In the genomic region with DNA sequence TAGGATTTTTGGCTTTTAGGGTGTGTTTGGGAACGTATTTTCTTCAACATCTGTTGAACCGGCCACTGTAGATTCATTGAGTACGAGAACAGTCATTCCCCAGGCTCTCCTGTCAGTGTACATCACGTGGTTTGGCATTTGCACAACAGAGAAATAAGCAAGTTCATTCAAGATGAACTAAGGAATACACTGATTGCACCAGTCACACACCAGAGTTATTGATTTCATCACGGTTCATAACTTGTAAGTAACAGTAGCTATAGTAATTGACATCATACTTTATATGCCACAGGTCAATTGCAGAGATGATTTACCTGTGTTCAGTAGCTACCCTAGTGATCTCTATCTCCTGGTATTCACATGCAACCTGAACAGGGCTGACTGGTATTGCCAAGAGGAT, we compare ENCODE assay signal across 18 cellular contexts.
"Had no signal": no experiment of that assay in that cellular context is flagged by ENCODE, and none has a peak within 500 bp of the region (broad histone marks: within the 10 kb centered on the region; RNA-seq: fewer than 3 reads in every experiment).

No MANE protein-coding gene starts in this region.

- H3K36me3 ChIP-seq: right lobe of liver, spleen, transverse colon had no signal

- H3K9ac ChIP-seq: parathyroid adenoma had no signal

- H3K27me3 Mint-ChIP-seq: stimulated activated naive B cell treated with anti-CD40 and anti-IgM and Interleukin-4, amounts not matched to agents 10 μg/mL and 1 μg/mL and 100 μg/mL, for 72 hours; stimulated activated naive CD8-positive, alpha-beta T cell treated with anti-CD3 and anti-CD28 coated beads, Interleukin-15, amount 100 ng/mL, for 72 hours had no signal

- H3K4me3 ChIP-seq: psoas muscle, right lobe of liver, spleen, testis, transverse colon had no signal

- H3K36me3 Mint-ChIP-seq: naive thymus-derived CD4-positive, alpha-beta T cell; stimulated activated naive B cell treated with anti-CD40 and anti-IgM and Interleukin-4, amounts not matched to agents 10 μg/mL and 1 μg/mL and 100 μg/mL, for 72 hours had no signal

- FAIRE-seq: endometrium had no signal

- H3K9me3 ChIP-seq: psoas muscle, right lobe of liver, spleen, testis, transverse colon had no signal

- ATAC-seq: left colon; naive thymus-derived CD4-positive, alpha-beta T cell; psoas muscle; right lobe of liver; stimulated activated naive B cell treated with anti-CD40 and anti-IgM and Interleukin-4, amounts not matched to agents 10 μg/mL and 1 μg/mL and 100 μg/mL, for 72 hours; stimulated activated naive CD8-positive, alpha-beta T cell treated with anti-CD3 and anti-CD28 coated beads, Interleukin-15, amount 100 ng/mL, for 72 hours had no signal

- H3K27ac Mint-ChIP-seq: naive thymus-derived CD4-positive, alpha-beta T cell; nephron progenitor cell; stimulated activated naive B cell treated with anti-CD40 and anti-IgM and Interleukin-4, amounts not matched to agents 10 μg/mL and 1 μg/mL and 100 μg/mL, for 72 hours had no signal

- H3K79me2 ChIP-seq: parathyroid adenoma had no signal

- H3K27ac ChIP-seq: parathyroid adenoma, psoas muscle, right lobe of liver, spleen, testis, transverse colon had no signal

- H3K4me1 ChIP-seq: parathyroid adenoma, psoas muscle, right lobe of liver, spleen, testis, transverse colon had no signal

- H3K9me3 Mint-ChIP-seq: naive thymus-derived CD4-positive, alpha-beta T cell; nephron progenitor cell; stimulated activated naive B cell treated with anti-CD40 and anti-IgM and Interleukin-4, amounts not matched to agents 10 μg/mL and 1 μg/mL and 100 μg/mL, for 72 hours; stimulated activated naive CD8-positive, alpha-beta T cell treated with anti-CD3 and anti-CD28 coated beads, Interleukin-15, amount 100 ng/mL, for 72 hours had no signal

- H2AFZ ChIP-seq: parathyroid adenoma had no signal

- DNase-seq: central memory CD4-positive, alpha-beta T cell; effector memory CD4-positive, alpha-beta T cell; left colon; naive thymus-derived CD4-positive, alpha-beta T cell; nephron progenitor cell; psoas muscle; retina; right lobe of liver; spleen; stimulated activated CD4-positive, alpha-beta T cell treated with anti-CD3 and anti-CD28 coated beads, Interleukin-15, amount 100 ng/mL, for 24 hours; stimulated activated CD4-positive, alpha-beta T cell treated with anti-CD3 and anti-CD28 coated beads, Interleukin-1b, Interleukin-23, amount 100 ng/mL, for 48 hours; stimulated activated CD4-positive, alpha-beta T cell treated with anti-CD3 and anti-CD28 coated beads, Interleukin-4, amount 100 ng/mL, for 4 hours; stimulated activated naive B cell treated with anti-CD40 and anti-IgM and Interleukin-4, amounts not matched to agents 10 μg/mL and 1 μg/mL and 100 μg/mL, for 72 hours; stimulated activated naive CD8-positive, alpha-beta T cell treated with anti-CD3 and anti-CD28 coated beads, Interleukin-15, amount 100 ng/mL, for 72 hours; testis; transverse colon had no signal

- H3K4me3 Mint-ChIP-seq: naive thymus-derived CD4-positive, alpha-beta T cell; nephron progenitor cell; stimulated activated naive B cell treated with anti-CD40 and anti-IgM and Interleukin-4, amounts not matched to agents 10 μg/mL and 1 μg/mL and 100 μg/mL, for 72 hours; stimulated activated naive CD8-positive, alpha-beta T cell treated with anti-CD3 and anti-CD28 coated beads, Interleukin-15, amount 100 ng/mL, for 72 hours had no signal

- H3K27me3 ChIP-seq: right lobe of liver, spleen, testis, transverse colon had no signal

- H3K4me1 Mint-ChIP-seq: naive thymus-derived CD4-positive, alpha-beta T cell; stimulated activated naive B cell treated with anti-CD40 and anti-IgM and Interleukin-4, amounts not matched to agents 10 μg/mL and 1 μg/mL and 100 μg/mL, for 72 hours; stimulated activated naive CD8-positive, alpha-beta T cell treated with anti-CD3 and anti-CD28 coated beads, Interleukin-15, amount 100 ng/mL, for 72 hours had no signal
